1 cellular context compared by ENCODE assay signal in genomic region chr21:38803075-38803474, GRCh38.
TF ChIP-seq lines count a peak whose summit lies in the region.

No MANE protein-coding gene starts in this region.

TF ChIP-seq in IMR-90, 13 proteins besides CTCF, POLR2A, EP300 and RAD21:
- TF ChIP-seq NFE2L2 (IDR thresholded peaks at IDR 0.05; ENCODE audit: low read depth, low read length): no peak
- TF ChIP-seq MAZ (IDR thresholded peaks at IDR 0.05; ENCODE audit: borderline replicate concordance, low read depth, low read length): no peak
- TF ChIP-seq BHLHE40 (IDR thresholded peaks at IDR 0.05; ENCODE audit: low read depth, low read length): no peak
- TF ChIP-seq FOS (IDR thresholded peaks at IDR 0.05; ENCODE audit: low read depth, low read length): no peak
- no peak for TF ChIP-seq RCOR1 (IDR thresholded peaks at IDR 0.05; ENCODE audit: insufficient replicate concordance, low read length)
- TF ChIP-seq CEBPB (IDR thresholded peaks at IDR 0.05; ENCODE audit: low read depth, low read length): no peak
- TF ChIP-seq MAFK (IDR thresholded peaks at IDR 0.05; ENCODE audit: low read depth, low read length): no peak
- no peak for TF ChIP-seq CHD1 (IDR thresholded peaks at IDR 0.05; ENCODE audit: low read depth, low read length)
- TF ChIP-seq SMC3 (IDR thresholded peaks at IDR 0.05; ENCODE audit: low read depth, low read length): no peak
- TF ChIP-seq, protein P1, sequence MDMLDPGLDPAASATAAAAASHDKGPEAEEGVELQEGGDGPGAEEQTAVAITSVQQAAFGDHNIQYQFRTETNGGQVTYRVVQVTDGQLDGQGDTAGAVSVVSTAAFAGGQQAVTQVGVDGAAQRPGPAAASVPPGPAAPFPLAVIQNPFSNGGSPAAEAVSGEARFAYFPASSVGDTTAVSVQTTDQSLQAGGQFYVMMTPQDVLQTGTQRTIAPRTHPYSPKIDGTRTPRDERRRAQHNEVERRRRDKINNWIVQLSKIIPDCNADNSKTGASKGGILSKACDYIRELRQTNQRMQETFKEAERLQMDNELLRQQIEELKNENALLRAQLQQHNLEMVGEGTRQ (IDR thresholded peaks at IDR 0.05; ENCODE audit: low read depth, low read length): no peak
- no peak for TF ChIP-seq ELK1 (IDR thresholded peaks at IDR 0.05; ENCODE audit: borderline replicate concordance, low read depth, low read length)
- TF ChIP-seq RFX5 (IDR thresholded peaks at IDR 0.05; ENCODE audit: low read depth, low read length): no peak
- TF ChIP-seq MXI1 (IDR thresholded peaks at IDR 0.05; ENCODE audit: borderline replicate concordance, low read depth, low read length): no peak
